Comparison of ENCODE assay signal across 18 cellular contexts in the genomic region with DNA sequence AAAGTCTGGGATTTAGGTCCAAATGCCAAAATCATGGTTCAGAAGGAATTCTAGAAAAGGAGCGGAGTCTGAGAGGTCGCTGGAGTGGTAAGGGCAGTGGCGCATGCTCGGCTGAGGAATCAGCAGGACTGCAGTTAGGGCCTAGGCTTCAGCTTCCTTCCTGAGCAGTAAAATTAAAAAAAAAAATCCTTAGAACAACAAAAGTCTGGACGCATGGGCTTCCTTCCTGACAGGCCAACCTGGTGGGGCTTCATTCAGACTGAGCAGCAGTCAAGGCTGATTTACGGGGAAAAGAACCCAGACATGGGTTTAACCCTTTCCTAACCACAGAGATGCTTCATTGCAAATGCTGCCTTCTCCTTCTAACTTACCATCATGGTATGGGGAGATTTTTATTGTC. TPM values are rescaled to one million over a fixed set of nuclear protein-coding genes. Genes with fewer than 3 reads are reported as not detected.
A peak's percentile ranks its signal among the peaks of the same experiment; 100 is the strongest.
DNase-seq lines count a peak whose midpoint lies in the region; ATAC-seq, FAIRE-seq and TF ChIP-seq lines count a peak whose summit lies in the region.
"Had no signal": no experiment of that assay in that cellular context is flagged by ENCODE, and none has a peak within 500 bp of the region (broad histone marks: within the 10 kb centered on the region; RNA-seq: fewer than 3 reads in every experiment).

No MANE protein-coding gene starts in this region.

- H3K27me3 ChIP-seq in BLaER1 treated with 17β-estradiol and CSF1 and Interleukin-3, amounts not matched to agents 10 nM and 100 nM, result peaks cover 53 to 93% (median 82%) of the 10 kb centered on the region in 11 experiments
- H3K27me3 ChIP-seq in trophoblast cell (ENCODE audit: insufficient read depth, low read length), result peaks cover 14% of the 10 kb centered on the region

- WGBS in trophoblast cell (ENCODE audit: extremely low coverage, insufficient coverage, insufficient read length), result no CpG with 5 or more reads among the region's 6 CpGs

- H3K36me3 ChIP-seq in BLaER1 treated with 17β-estradiol and CSF1 and Interleukin-3, amounts not matched to agents 10 nM and 100 nM, result no peaks in the 10 kb centered on the region
- no peaks in the 10 kb centered on the region for H3K36me3 ChIP-seq in trophoblast cell (ENCODE audit: control insufficient read depth in 1 of 2, insufficient read depth in 2 of 2, low read length in 2 of 2)
- H3K36me3 ChIP-seq: thyroid gland had no signal

- no peak overlapping the region for H4K8ac ChIP-seq in trophoblast cell (ENCODE audit: low read depth, low read length)

- H3K4me3 Mint-ChIP-seq in nephron (no peak overlapping the region), T-cell (no peak overlapping the region)
- H3K4me3 Mint-ChIP-seq: activated naive CD8-positive, alpha-beta T cell treated with anti-CD3 and anti-CD28 coated beads for 36 hours; activated T-helper 17 cell treated with anti-CD3 and anti-CD28 coated beads, Interleukin-2, amount 50 U/mL, for 72 hours; CD4-positive, alpha-beta T cell; stimulated activated naive B cell treated with anti-CD40 and anti-IgM and Interleukin-4, amounts not matched to agents 10 μg/mL and 1 μg/mL and 100 μg/mL, for 72 hours had no signal

- H3K9me3 Mint-ChIP-seq in nephron (no peaks in the 10 kb centered on the region), T-cell (no peaks in the 10 kb centered on the region)
- H3K9me3 Mint-ChIP-seq: activated naive CD8-positive, alpha-beta T cell treated with anti-CD3 and anti-CD28 coated beads for 36 hours; activated T-helper 17 cell treated with anti-CD3 and anti-CD28 coated beads, Interleukin-2, amount 50 U/mL, for 72 hours; CD4-positive, alpha-beta T cell; stimulated activated naive B cell treated with anti-CD40 and anti-IgM and Interleukin-4, amounts not matched to agents 10 μg/mL and 1 μg/mL and 100 μg/mL, for 72 hours had no signal

- no peaks in the 10 kb centered on the region for H3K79me1 ChIP-seq in trophoblast cell (ENCODE audit: low read length)

- H2BK5ac ChIP-seq in trophoblast cell (ENCODE audit: low read depth, low read length, poor library complexity), result no peak overlapping the region

- no peak overlapping the region for H3K23ac ChIP-seq in trophoblast cell (ENCODE audit: low read length)

- no peak overlapping the region for H3K27ac ChIP-seq in BLaER1 treated with 17β-estradiol and CSF1 and Interleukin-3, amounts not matched to agents 10 nM and 100 nM
- H3K27ac ChIP-seq in trophoblast cell (ENCODE audit: low read depth, low read length), result no peak overlapping the region
- H3K27ac ChIP-seq: GM23248 had no signal

- ATAC-seq in T-cell (replicated peaks in 1 of 4), result no peak
- ATAC-seq: activated T-helper 17 cell treated with anti-CD3 and anti-CD28 coated beads, Interleukin-2, amount 50 U/mL, for 72 hours; Right ventricle myocardium inferior; stimulated activated naive B cell treated with anti-CD40 and anti-IgM and Interleukin-4, amounts not matched to agents 10 μg/mL and 1 μg/mL and 100 μg/mL, for 72 hours had no signal

- no peak overlapping the region for H3K18ac ChIP-seq in trophoblast cell (ENCODE audit: low read length)

- no peaks in the 10 kb centered on the region for H3K36me3 Mint-ChIP-seq in nephron (ENCODE audit: low read depth)
- H3K36me3 Mint-ChIP-seq in T-cell, result no peaks in the 10 kb centered on the region
- H3K36me3 Mint-ChIP-seq: activated naive CD8-positive, alpha-beta T cell treated with anti-CD3 and anti-CD28 coated beads for 36 hours; stimulated activated naive B cell treated with anti-CD40 and anti-IgM and Interleukin-4, amounts not matched to agents 10 μg/mL and 1 μg/mL and 100 μg/mL, for 72 hours had no signal

- no peaks in the 10 kb centered on the region for H3K9me3 ChIP-seq in BLaER1 treated with 17β-estradiol and CSF1 and Interleukin-3, amounts not matched to agents 10 nM and 100 nM (replicated peaks in 1 of 11)
- peaks cover 1% of the 10 kb centered on the region for H3K9me3 ChIP-seq in trophoblast cell (ENCODE audit: insufficient read depth, low read depth, low read length)
- H3K9me3 ChIP-seq: thyroid gland had no signal

- no peak overlapping the region for H2BK12ac ChIP-seq in trophoblast cell (ENCODE audit: low read length)

- peak overlapping the region in 9 of 11 experiments; percentile 27 to 84 (median 80); a peak in 17 of 22 replicates for H3K4me2 ChIP-seq in BLaER1 treated with 17β-estradiol and CSF1 and Interleukin-3, amounts not matched to agents 10 nM and 100 nM
- H3K4me2 ChIP-seq in trophoblast cell (ENCODE audit: low read length), result no peak overlapping the region

- peak; percentile 16 for DNase-seq in Jurkat, Clone E6-1 (ENCODE audit: low read depth, low spot score)
- DNase-seq in dermis blood vessel endothelial cell (peak; percentile 90), trophoblast cell (no peak), glomerular visceral epithelial cell (ENCODE audit: extremely low spot score) (no peak), H54 (ENCODE audit: insufficient read length, low spot score) (no peak), T-cell (no peak)
- DNase-seq: activated CD4-positive, alpha-beta T cell treated with anti-CD3 and anti-CD28 coated beads for 48 hours; activated naive CD8-positive, alpha-beta T cell treated with anti-CD3 and anti-CD28 coated beads for 36 hours; CD4-positive, alpha-beta T cell; DMS153; GM23248; stimulated activated CD4-positive, alpha-beta T cell treated with anti-CD3 and anti-CD28 coated beads, Interleukin-1b, Interleukin-23, amount 100 ng/mL, for 48 hours; stimulated activated naive B cell treated with anti-CD40 and anti-IgM and Interleukin-4, amounts not matched to agents 10 μg/mL and 1 μg/mL and 100 μg/mL, for 72 hours; thyroid gland had no signal

- H3K4me1 Mint-ChIP-seq in nephron, result peaks cover 23% of the 10 kb centered on the region
- H3K4me1 Mint-ChIP-seq in T-cell, result peaks cover 10 to 16% (median 12%) of the 10 kb centered on the region in 3 donors

- no peak for TF ChIP-seq CTCF in nephron (IDR thresholded peaks at IDR 0.05; ENCODE audit: unreplicated experiment in 3 of 3)

- H3K27ac Mint-ChIP-seq in nephron (peak overlapping the region in 2 of 3 experiments; percentile 20 to 60), T-cell (no peak overlapping the region)
- H3K27ac Mint-ChIP-seq: activated naive CD8-positive, alpha-beta T cell treated with anti-CD3 and anti-CD28 coated beads for 36 hours; activated T-helper 17 cell treated with anti-CD3 and anti-CD28 coated beads, Interleukin-2, amount 50 U/mL, for 72 hours; CD4-positive, alpha-beta T cell; stimulated activated naive B cell treated with anti-CD40 and anti-IgM and Interleukin-4, amounts not matched to agents 10 μg/mL and 1 μg/mL and 100 μg/mL, for 72 hours had no signal

- no peak overlapping the region for H2AK5ac ChIP-seq in trophoblast cell (ENCODE audit: low read length)

- H4K20me1 ChIP-seq in BLaER1 treated with 17β-estradiol and CSF1 and Interleukin-3, amounts not matched to agents 10 nM and 100 nM, result peaks cover 0 to 22% (median 14%) of the 10 kb centered on the region in 11 experiments; a peak in 15 of 22 replicates

- CTCF ChIA-PET in T-cell (lab: Charles Lee), result no interaction called here

- no peaks in the 10 kb centered on the region for H3K79me2 ChIP-seq in trophoblast cell (ENCODE audit: control insufficient read depth, insufficient read depth, low read length, poor library complexity)

- H3K27me3 Mint-ChIP-seq in nephron (ENCODE audit: low read depth) (peaks cover 69% of the 10 kb centered on the region), T-cell (peaks cover 53 to 74% of the 10 kb centered on the region in 2 donors)

- no peak overlapping the region for H2BK120ac ChIP-seq in trophoblast cell (ENCODE audit: insufficient read depth, low read length, poor library complexity)

- H3K4me1 ChIP-seq in BLaER1 treated with 17β-estradiol and CSF1 and Interleukin-3, amounts not matched to agents 10 nM and 100 nM, result peaks cover 25 to 57% (median 50%) of the 10 kb centered on the region in 10 experiments
- H3K4me1 ChIP-seq in trophoblast cell (ENCODE audit: control insufficient read depth in 1 of 2, insufficient read depth in 2 of 2, low read length in 2 of 2), result peaks cover 0 to 12% of the 10 kb centered on the region in 2 experiments

- POLR2A ChIA-PET in T-cell (lab: Charles Lee), result no interaction called here

- no peak overlapping the region for H3K9ac ChIP-seq in BLaER1 treated with 17β-estradiol and CSF1 and Interleukin-3, amounts not matched to agents 10 nM and 100 nM
- H3K9ac ChIP-seq in trophoblast cell (ENCODE audit: low read length), result no peak overlapping the region
- H3K9ac ChIP-seq: GM23248 had no signal

- no peak for FAIRE-seq in H54 (lab: Jason Lieb, UNC)

- H3K4me3 ChIP-seq in BLaER1 treated with 17β-estradiol and CSF1 and Interleukin-3, amounts not matched to agents 10 nM and 100 nM, result no peak overlapping the region
- no peak overlapping the region for H3K4me3 ChIP-seq in Jurkat, Clone E6-1 (ENCODE audit: low read length)
- H3K4me3 ChIP-seq in trophoblast cell (ENCODE audit: low read depth, low read length), result no peak overlapping the region
- H3K4me3 ChIP-seq: GM23248, thyroid gland had no signal

- no peak overlapping the region for H2AFZ ChIP-seq in trophoblast cell (ENCODE audit: insufficient read depth, low read length, poor library complexity)
- H2AFZ ChIP-seq: GM23248 had no signal

- H3K4ac ChIP-seq in trophoblast cell (ENCODE audit: low read depth, low read length), result no peak overlapping the region

- no peak overlapping the region for H4K91ac ChIP-seq in trophoblast cell (ENCODE audit: low read depth, low read length)

- no peak overlapping the region for H3K14ac ChIP-seq in trophoblast cell (ENCODE audit: low read length)

- no peak for TF ChIP-seq POLR2A in H54 (IDR thresholded peaks at IDR 0.05; ENCODE audit: low read depth, low read length)

- no peak overlapping the region for H4K12ac ChIP-seq in trophoblast cell (ENCODE audit: low read depth, low read length)

RNA-seq across cellular contexts. Expression of a gene that starts 17.1 kb away (rescaled TPM):
- polyA plus RNA-seq in Jurkat, Clone E6-1 (2012; ENCODE audit: insufficient read depth, insufficient read length), result 112 TPM
- total RNA-seq in dermis blood vessel endothelial cell (74.0 and 90.4 TPM in 2 replicates), T-cell (100 to 1,000 TPM in 4 of 5 donors, 10 to 100 TPM in 1; 97.1 to 138 (median 127) TPM)
- polyA plus RNA-seq in trophoblast cell (2013), result 44.6 and 48.5 TPM in 2 replicates

Comparison
In these comparisons a context has a peak if more than half of its experiments do, and no peak if none do; other contexts are left out.
1. DNase-seq: peak in Jurkat, Clone E6-1 (single experiment) and dermis blood vessel endothelial cell (single experiment); none in trophoblast cell (0 of 2), glomerular visceral epithelial cell (single experiment), H54 (single experiment) and T-cell (0 of 34).
2. H3K27ac Mint-ChIP-seq: peak in nephron (2 of 3); none in T-cell (0 of 2).